ENCODE assay signal across 2 cellular contexts in genomic region chr17:7557825-7558543, GRCh38.
TF ChIP-seq lines count a peak whose summit lies in the region.

No MANE protein-coding gene starts in this region.

TF ChIP-seq in IMR-90, 13 proteins besides CTCF, POLR2A, EP300 and RAD21 (continued from another document):
- no peak for TF ChIP-seq USF2 (IDR thresholded peaks at IDR 0.05; ENCODE audit: low read depth, low read length)
- TF ChIP-seq MXI1 (IDR thresholded peaks at IDR 0.05; ENCODE audit: borderline replicate concordance, low read depth, low read length) = no peak
- TF ChIP-seq ELK1 (IDR thresholded peaks at IDR 0.05; ENCODE audit: borderline replicate concordance, low read depth, low read length) = no peak
- TF ChIP-seq CEBPB (IDR thresholded peaks at IDR 0.05; ENCODE audit: low read depth, low read length) = no peak
- TF ChIP-seq MAZ (IDR thresholded peaks at IDR 0.05; ENCODE audit: borderline replicate concordance, low read depth, low read length) = no peak
- no peak for TF ChIP-seq MAFK (IDR thresholded peaks at IDR 0.05; ENCODE audit: low read depth, low read length)
- TF ChIP-seq RFX5 (IDR thresholded peaks at IDR 0.05; ENCODE audit: low read depth, low read length) = no peak
- no peak for TF ChIP-seq BHLHE40 (IDR thresholded peaks at IDR 0.05; ENCODE audit: low read depth, low read length)
- TF ChIP-seq FOS (IDR thresholded peaks at IDR 0.05; ENCODE audit: low read depth, low read length) = no peak
- TF ChIP-seq RCOR1 (IDR thresholded peaks at IDR 0.05; ENCODE audit: insufficient replicate concordance, low read length) = no peak
- no peak for TF ChIP-seq SMC3 (IDR thresholded peaks at IDR 0.05; ENCODE audit: low read depth, low read length)

TF ChIP-seq in WTC11, 78 proteins besides CTCF, POLR2A, EP300 and RAD21 (continued from another document):
- no peak for TF ChIP-seq ERG (CRISPR knock-in tag; IDR thresholded peaks at IDR 0.05)
- TF ChIP-seq JAZF1 (CRISPR knock-in tag; IDR thresholded peaks at IDR 0.05) = no peak
- TF ChIP-seq PREB (CRISPR knock-in tag; IDR thresholded peaks at IDR 0.05; ENCODE audit: borderline replicate concordance) = no peak
- no peak for TF ChIP-seq GTF2I (CRISPR knock-in tag; conservative IDR thresholded peaks at IDR 0.05)
- peak; percentile 54; the same call in 1 of the 2 replicates for TF ChIP-seq SP1 (CRISPR knock-in tag; conservative IDR thresholded peaks at IDR 0.05)
- peak; percentile 66; the same call in 1 of the 2 replicates for TF ChIP-seq ETV6 (CRISPR knock-in tag; IDR thresholded peaks at IDR 0.05)
- TF ChIP-seq ZNF281 (CRISPR knock-in tag; IDR thresholded peaks at IDR 0.05) = peak; percentile 80; the same call in 1 of the 2 replicates
- peak; percentile 66; the same call in 1 of the 2 replicates for TF ChIP-seq MAX (CRISPR knock-in tag; IDR thresholded peaks at IDR 0.05)
- no peak for TF ChIP-seq CREM (CRISPR knock-in tag; IDR thresholded peaks at IDR 0.05)
TF ChIP-seq in WTC11: peak in this region for 4.
